In the genomic region with DNA sequence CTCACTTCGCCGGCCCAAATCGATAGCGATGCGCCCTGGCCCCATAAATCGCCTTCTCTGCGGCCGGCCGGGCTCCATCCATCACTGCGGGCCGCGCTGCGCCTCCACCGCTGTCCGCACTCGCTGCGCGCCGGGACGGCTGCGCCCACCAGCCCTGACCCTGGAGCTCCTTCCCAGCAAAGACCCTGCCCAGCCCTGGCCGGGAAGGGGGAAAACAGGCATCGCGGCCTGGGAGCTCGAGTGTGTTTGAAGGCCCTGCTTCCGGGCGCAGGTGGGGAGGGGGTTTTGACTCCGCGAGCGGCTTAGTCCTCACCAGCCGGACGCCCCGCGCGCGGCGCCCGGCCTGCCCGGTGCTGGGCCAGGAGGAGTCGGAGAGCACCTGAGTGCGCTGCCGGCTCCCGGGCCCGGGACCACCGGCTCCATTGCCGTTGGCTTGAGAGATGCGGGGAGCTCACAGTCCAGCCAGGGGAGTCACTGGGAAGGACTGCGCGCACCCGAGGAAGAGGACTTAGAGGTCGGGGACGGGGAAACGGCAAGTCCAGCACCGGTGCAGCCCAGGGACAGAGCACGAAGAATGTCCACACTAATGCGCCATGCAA, we compare ENCODE assay signal across 12 cellular contexts. TPM values are rescaled to one million over a fixed set of nuclear protein-coding genes. Genes with fewer than 3 reads are reported as not detected.
DNase-seq lines count a peak whose midpoint lies in the region; ATAC-seq and TF ChIP-seq lines count a peak whose summit lies in the region.
"Had no signal": no experiment of that assay in that cellular context is flagged by ENCODE, and none has a peak within 500 bp of the region (broad histone marks: within the 10 kb centered on the region; RNA-seq: fewer than 3 reads in every experiment).

No MANE protein-coding gene starts in this region.

- TF ChIP-seq CTCF in GM13976 (IDR thresholded peaks at IDR 0.05; ENCODE audit: borderline replicate concordance, control extremely low read depth, extremely low read depth, insufficient read depth, missing control alignments) (no peak), WTC11 (IDR thresholded peaks at IDR 0.05) (no peak), glutamatergic neuron (IDR thresholded peaks at IDR 0.05; ENCODE audit: partially characterized antibody, unreplicated experiment) (no peak), neural crest cell (conservative IDR thresholded peaks at IDR 0.05) (no peak), psoas muscle (IDR thresholded peaks at IDR 0.05) (no peak)

- POLR2A ChIA-PET in WTC11 (lab: Charles Lee), result interaction anchor here (0.8 to 1.6 kb wide), 2 partner anchors 17 to 42 kb away, joined by 3 read pairs; no protein-coding TSS in a partner anchor

- 17 to 40% (median 27%) methylated on average over 46 to 56 of the region's 56 CpGs for WGBS in psoas muscle, 3 donors

- DNase-seq in GM13976 (ENCODE audit: low spot score), result peak; percentile 40
- peak; percentile 47 for DNase-seq in WTC11 (ENCODE audit: low spot score)
- peak; percentile 66 for DNase-seq in glutamatergic neuron
- no peak for DNase-seq in neural crest cell (ENCODE audit: low read depth, low spot score)
- no peak for DNase-seq in psoas muscle
- no peak for DNase-seq in stimulated activated CD8-positive, alpha-beta memory T cell treated with anti-CD3 and anti-CD28 coated beads, Interleukin-4, amount 100 ng/mL, for 48 hours
- DNase-seq in effector CD4-positive, alpha-beta T cell, result no peak
- DNase-seq in NCI-H187 (lab: John Stamatoyannopoulos, UW), result no peak
- DNase-seq: activated CD4-positive, CD25-positive, alpha-beta regulatory T cell; activated gamma-delta T cell treated with Interleukin-2 at 50 U/mL for 16 hours; Caco-2 had no signal

- in situ Hi-C loops in GM13976 (cut with MboI; ENCODE audit: low sequenced_read_pairs, unreplicated experiment), result no loop called here

- ATAC-seq in WTC11 (peak; percentile 22), psoas muscle (no peak)

- H3K27ac Mint-ChIP-seq in WTC11, result no peak overlapping the region
- no peak overlapping the region for H3K27ac Mint-ChIP-seq in glutamatergic neuron (ENCODE audit: unreplicated experiment)
- no peak overlapping the region for H3K27ac Mint-ChIP-seq in neural crest cell (ENCODE audit: unreplicated experiment)
- H3K27ac Mint-ChIP-seq: dendritic cell treated with granulocyte-macrophage colony-stimulating factor and Interleukin-4, amounts not matched to agents 40 ng/mL and 50 ng/mL, for 4 days had no signal

- H3K4me3 Mint-ChIP-seq in WTC11 (peak overlapping the region; percentile 74), glutamatergic neuron (ENCODE audit: unreplicated experiment) (peak overlapping the region; percentile 84), neural crest cell (peak overlapping the region; percentile 79)
- H3K4me3 Mint-ChIP-seq: dendritic cell treated with granulocyte-macrophage colony-stimulating factor and Interleukin-4, amounts not matched to agents 40 ng/mL and 50 ng/mL, for 4 days had no signal

- no peaks in the 10 kb centered on the region for H3K4me1 ChIP-seq in psoas muscle

- no peaks in the 10 kb centered on the region for H3K36me3 ChIP-seq in psoas muscle (ENCODE audit: insufficient read depth in 1 of 2, low read depth in 1 of 2)

- intact Hi-C loops in psoas muscle (cut with DNase I), result no loop called here

- no peaks in the 10 kb centered on the region for H3K36me3 Mint-ChIP-seq in WTC11
- no peaks in the 10 kb centered on the region for H3K36me3 Mint-ChIP-seq in glutamatergic neuron (ENCODE audit: unreplicated experiment)
- no peaks in the 10 kb centered on the region for H3K36me3 Mint-ChIP-seq in neural crest cell (ENCODE audit: low read depth)

- no peaks in the 10 kb centered on the region for H3K9me3 Mint-ChIP-seq in WTC11
- H3K9me3 Mint-ChIP-seq in glutamatergic neuron (ENCODE audit: unreplicated experiment), result peaks cover 8% of the 10 kb centered on the region
- H3K9me3 Mint-ChIP-seq in neural crest cell, result no peaks in the 10 kb centered on the region
- H3K9me3 Mint-ChIP-seq: dendritic cell treated with granulocyte-macrophage colony-stimulating factor and Interleukin-4, amounts not matched to agents 40 ng/mL and 50 ng/mL, for 4 days had no signal

- H3K27me3 Mint-ChIP-seq in WTC11 (ENCODE audit: low read depth) (peaks cover 100% of the 10 kb centered on the region), glutamatergic neuron (ENCODE audit: unreplicated experiment) (peaks cover 25% of the 10 kb centered on the region), neural crest cell (ENCODE audit: low read depth) (peaks cover 99% of the 10 kb centered on the region)

- no peaks in the 10 kb centered on the region for H3K9me3 ChIP-seq in psoas muscle
- H3K9me3 ChIP-seq: Caco-2 had no signal

- CTCF ChIA-PET in WTC11 (lab: Charles Lee), result interaction anchor here (1.5 to 4.1 kb wide), 5 partner anchors 28 to 113 kb away, joined by 3 to 29 read pairs (median 15); no protein-coding TSS in a partner anchor

- H3K4me1 Mint-ChIP-seq in WTC11, result peaks cover 38% of the 10 kb centered on the region
- H3K4me1 Mint-ChIP-seq in glutamatergic neuron (ENCODE audit: low read depth, unreplicated experiment), result peaks cover 2% of the 10 kb centered on the region
- peaks cover 4% of the 10 kb centered on the region for H3K4me1 Mint-ChIP-seq in neural crest cell

- peaks cover 0 to 45% (median 12%) of the 10 kb centered on the region in 3 donors for H3K27me3 ChIP-seq in psoas muscle (ENCODE audit: insufficient read depth in 3 of 3, low read length in 2 of 3)

- no peak overlapping the region for H3K27ac ChIP-seq in psoas muscle

- H3K4me3 ChIP-seq in psoas muscle, result no peak overlapping the region

TF ChIP-seq in WTC11, 78 proteins besides CTCF, POLR2A, EP300 and RAD21:
- TF ChIP-seq PRDM15 (CRISPR knock-in tag; IDR thresholded peaks at IDR 0.05) (no peak), CREB1 (CRISPR knock-in tag; IDR thresholded peaks at IDR 0.05) (no peak)

RNA-seq across cellular contexts. Expression of gene PAX8, which starts 1.1 kb away (rescaled TPM):
- total RNA-seq in WTC11 (2021) (0.27 to 0.66 TPM (median 0.35 TPM) in 3 replicates), glutamatergic neuron (ENCODE audit: unreplicated experiment) (1.4 TPM), neural crest cell (0.49 and 0.98 TPM in 2 replicates), psoas muscle (under 1 TPM in 3 of 4 donors, not detected in 1; 0.19 to 0.36 (median 0.34) TPM)
- polyA plus RNA-seq in psoas muscle, result 1 to 10 TPM in 1 of 3 donors, under 1 TPM in 2; 0.12 to 3.1 (median 0.78) TPM

Comparison
In these comparisons a context has a peak if more than half of its experiments do, and no peak if none do; other contexts are left out.
1. DNase-seq: peak in GM13976 (single experiment), WTC11 (single experiment) and glutamatergic neuron (single experiment); none in neural crest cell (single experiment), psoas muscle (0 of 2), stimulated activated CD8-positive, alpha-beta memory T cell treated with anti-CD3 and anti-CD28 coated beads, Interleukin-4, amount 100 ng/mL, for 48 hours (single experiment), effector CD4-positive, alpha-beta T cell (single experiment) and NCI-H187 (0 of 2).
2. Peak in every context shown above with its lines, with median percentiles within 50 percentile points of each other: H3K4me3 Mint-ChIP-seq.